Comparison of ENCODE assay signal across 25 cellular contexts in the genomic region with DNA sequence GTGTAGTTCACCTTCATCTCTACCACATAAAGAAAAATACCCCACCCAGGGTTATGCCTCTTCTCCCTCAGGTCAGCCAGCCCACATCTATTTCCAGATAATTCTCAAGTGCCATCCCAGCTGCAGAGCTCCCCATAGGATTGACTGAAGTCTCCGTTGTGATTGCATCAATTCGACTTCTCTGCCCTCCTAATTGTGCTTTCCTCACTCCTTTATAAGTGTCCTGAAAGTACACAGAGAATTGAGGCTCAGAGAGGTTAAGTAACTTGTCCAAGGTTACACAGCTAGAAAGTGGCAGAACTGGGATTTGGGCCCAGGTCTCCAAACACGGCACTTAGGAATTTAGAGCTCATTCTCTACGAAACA.
"Had no signal": no experiment of that assay in that cellular context is flagged by ENCODE, and none has a peak within 500 bp of the region (broad histone marks: within the 10 kb centered on the region; RNA-seq: fewer than 3 reads in every experiment).

No MANE protein-coding gene starts in this region.

- H3K79me2 ChIP-seq: hepatocyte, parathyroid adenoma had no signal

- H2AFZ ChIP-seq: hepatocyte, parathyroid adenoma had no signal

- ATAC-seq: activated naive CD4-positive, alpha-beta T cell treated with anti-CD3 and anti-CD28 coated beads, Interleukin-2, amount 50 U/mL, for 72 hours; activated T-helper 17 cell treated with anti-CD3 and anti-CD28 coated beads, Interleukin-2, amount 50 U/mL, for 72 hours; effector memory CD8-positive, alpha-beta T cell; esophagus mucosa; left lung; natural killer cell; right cardiac atrium had no signal

- H3K27me3 Mint-ChIP-seq: activated T-cell treated with anti-CD3 and anti-CD28 coated beads, Interleukin-2, amount 50 U/mL, for 24 hours; activated T-helper 17 cell treated with anti-CD3 and anti-CD28 coated beads, Interleukin-2, amount 50 U/mL, for 72 hours; central memory CD8-positive, alpha-beta T cell; effector memory CD8-positive, alpha-beta T cell; stimulated activated naive CD8-positive, alpha-beta T cell treated with anti-CD3 and anti-CD28 coated beads, Interleukin-15, Interleukin-2, amounts not matched to agents 100 ng/mL and 50 ng/mL, for 24 hours had no signal

- H3K9me3 Mint-ChIP-seq: activated naive CD4-positive, alpha-beta T cell treated with anti-CD3 and anti-CD28 coated beads, Interleukin-2, amount 50 U/mL, for 72 hours; activated T-cell treated with anti-CD3 and anti-CD28 coated beads, Interleukin-2, amount 50 U/mL, for 24 hours; activated T-helper 17 cell treated with anti-CD3 and anti-CD28 coated beads, Interleukin-2, amount 50 U/mL, for 72 hours; central memory CD8-positive, alpha-beta T cell; effector memory CD8-positive, alpha-beta T cell; immature natural killer cell; natural killer cell; stimulated activated naive CD8-positive, alpha-beta T cell treated with anti-CD3 and anti-CD28 coated beads, Interleukin-15, Interleukin-2, amounts not matched to agents 100 ng/mL and 50 ng/mL, for 24 hours had no signal

- H3K27me3 ChIP-seq: ascending aorta, dorsolateral prefrontal cortex, hepatocyte, left lung, neutrophil, tibial artery had no signal

- H3K4me2 ChIP-seq: hepatocyte had no signal

- H3K27ac Mint-ChIP-seq: activated naive CD4-positive, alpha-beta T cell treated with anti-CD3 and anti-CD28 coated beads, Interleukin-2, amount 50 U/mL, for 72 hours; activated T-cell treated with anti-CD3 and anti-CD28 coated beads, Interleukin-2, amount 50 U/mL, for 24 hours; effector memory CD8-positive, alpha-beta T cell; immature natural killer cell; mesothelial cell of epicardium; natural killer cell; stimulated activated naive CD8-positive, alpha-beta T cell treated with anti-CD3 and anti-CD28 coated beads, Interleukin-15, Interleukin-2, amounts not matched to agents 100 ng/mL and 50 ng/mL, for 24 hours had no signal

- H3K4me3 ChIP-seq: ascending aorta, dorsolateral prefrontal cortex, hepatocyte, left lung, tibial artery had no signal

- H3K36me3 Mint-ChIP-seq: activated naive CD4-positive, alpha-beta T cell treated with anti-CD3 and anti-CD28 coated beads, Interleukin-2, amount 50 U/mL, for 72 hours; immature natural killer cell; mesothelial cell of epicardium; natural killer cell had no signal

- H3K4me3 Mint-ChIP-seq: activated T-cell treated with anti-CD3 and anti-CD28 coated beads, Interleukin-2, amount 50 U/mL, for 24 hours; activated T-helper 17 cell treated with anti-CD3 and anti-CD28 coated beads, Interleukin-2, amount 50 U/mL, for 72 hours; central memory CD8-positive, alpha-beta T cell; effector memory CD8-positive, alpha-beta T cell; immature natural killer cell; mesothelial cell of epicardium; natural killer cell; stimulated activated naive CD8-positive, alpha-beta T cell treated with anti-CD3 and anti-CD28 coated beads, Interleukin-15, Interleukin-2, amounts not matched to agents 100 ng/mL and 50 ng/mL, for 24 hours had no signal

- H3K27ac ChIP-seq: ascending aorta, dorsolateral prefrontal cortex, hepatocyte, left lung, neutrophil, parathyroid adenoma, tibial artery, VCaP had no signal

- H3K9ac ChIP-seq: parathyroid adenoma had no signal

- H3K4me1 ChIP-seq: ascending aorta, left lung, parathyroid adenoma, tibial artery had no signal

- DNase-seq: activated CD4-positive, alpha-beta T cell treated with anti-CD3 and anti-CD28 coated beads, Interleukin-2, amount 50 U/mL, for 1 hour; activated CD4-positive, CD25-positive, alpha-beta regulatory T cell treated with anti-CD3 and anti-CD28 coated beads, Interleukin-2, amount 50 U/mL, for 72 hours; activated CD8-positive, alpha-beta memory T cell treated with anti-CD3 and anti-CD28 coated beads for 24 hours; activated CD8-positive, alpha-beta memory T cell treated with anti-CD3 and anti-CD28 coated beads, Interleukin-2, amount 50 U/mL, for 4 hours; activated T-cell treated with anti-CD3 and anti-CD28 coated beads, Interleukin-2, amount 50 U/mL, for 24 hours; dorsolateral prefrontal cortex; effector memory CD8-positive, alpha-beta T cell; foreskin melanocyte; immature natural killer cell; natural killer cell; stimulated activated CD4-positive, alpha-beta T cell treated with anti-CD3 and anti-CD28 coated beads, Interleukin-1b, Interleukin-23, amount 100 ng/mL, for 48 hours; tibial artery had no signal

- H3K4me1 Mint-ChIP-seq: immature natural killer cell, mesothelial cell of epicardium, natural killer cell had no signal

- H3K36me3 ChIP-seq: ascending aorta, left lung, neutrophil, tibial artery had no signal

- H3K9me3 ChIP-seq: ascending aorta, left lung, neutrophil, tibial artery had no signal
